9 cellular contexts compared by ENCODE assay signal in genomic region chr2:155368934-155369333, GRCh38.
DNase-seq lines count a peak whose midpoint lies in the region; ATAC-seq and TF ChIP-seq lines count a peak whose summit lies in the region.
"Had no signal": no experiment of that assay in that cellular context is flagged by ENCODE, and none has a peak within 500 bp of the region (broad histone marks: within the 10 kb centered on the region; RNA-seq: fewer than 3 reads in every experiment).

No MANE protein-coding gene starts in this region.

- no peak overlapping the region for H3K4me3 ChIP-seq in mammary epithelial cell (replicated peaks in 1 of 3; ENCODE audit: insufficient read depth in 1 of 3, low read depth in 2 of 3, low read length in 3 of 3)
- H3K4me3 ChIP-seq in retinal pigment epithelial cell (ENCODE audit: low read length): no peak overlapping the region
- H3K4me3 ChIP-seq: BLaER1 treated with 17β-estradiol and CSF1 and Interleukin-3, amounts not matched to agents 10 nM and 100 nM had no signal

- TF ChIP-seq CTCF in mammary epithelial cell (conservative IDR thresholded peaks at IDR 0.05 in 1 of 2, IDR thresholded peaks at IDR 0.05 in 1 of 2; ENCODE audit: extremely low read depth in 1 of 2, insufficient read depth in 1 of 2, low read depth in 1 of 2, low read length in 2 of 2) (peak; percentile 32 to 33), retinal pigment epithelial cell (conservative IDR thresholded peaks at IDR 0.05; ENCODE audit: low read depth, low read length) (peak; percentile 19)

- intact Hi-C loops in mammary epithelial cell (cut with micrococcal nuclease): no loop called here

- dilution Hi-C loops in mammary epithelial cell (cut with HindIII; ENCODE audit: low sequenced_read_pairs): no loop called here

- no peak overlapping the region for H3K4me2 ChIP-seq in mammary epithelial cell (ENCODE audit: insufficient read depth, low read depth, low read length)
- H3K4me2 ChIP-seq: BLaER1 treated with 17β-estradiol and CSF1 and Interleukin-3, amounts not matched to agents 10 nM and 100 nM had no signal

- H3K27ac ChIP-seq in mammary epithelial cell (ENCODE audit: insufficient read depth, low read depth, low read length): no peak overlapping the region
- H3K27ac ChIP-seq: BLaER1 treated with 17β-estradiol and CSF1 and Interleukin-3, amounts not matched to agents 10 nM and 100 nM had no signal

- H2AFZ ChIP-seq in mammary epithelial cell (ENCODE audit: low read depth, low read length): no peak overlapping the region

- H3K27me3 ChIP-seq in mammary epithelial cell (ENCODE audit: insufficient read depth, low read length): no peaks in the 10 kb centered on the region
- H3K27me3 ChIP-seq: BLaER1 treated with 17β-estradiol and CSF1 and Interleukin-3, amounts not matched to agents 10 nM and 100 nM had no signal

- in situ Hi-C loops in mammary epithelial cell (cut with MboI; ENCODE audit: low sequenced_read_pairs in 2 of 2): loop anchor here in 1 of 2 donors (25.0 kb wide), 1 partner anchor 1968 kb away; the partner anchor contains the start of gene ERMN

- H3K36me3 ChIP-seq in mammary epithelial cell (ENCODE audit: insufficient read depth, low read length): no peaks in the 10 kb centered on the region
- H3K36me3 ChIP-seq: BLaER1 treated with 17β-estradiol and CSF1 and Interleukin-3, amounts not matched to agents 10 nM and 100 nM had no signal

- 0% methylated on average over 1 of the region's 1 CpG for WGBS in mammary epithelial cell (ENCODE audit: low coverage, missing lambda C conversion rate)

- no peak overlapping the region for H3K9ac ChIP-seq in mammary epithelial cell (ENCODE audit: insufficient read depth, low read length)
- H3K9ac ChIP-seq: BLaER1 treated with 17β-estradiol and CSF1 and Interleukin-3, amounts not matched to agents 10 nM and 100 nM had no signal

- DNase-seq in NCI-H2081 (lab: John Stamatoyannopoulos, UW): peak; percentile 13 to 28
- no peak for DNase-seq in NCI-H2081 treated with DMSO at 0.1 percent for 48 hours (lab: John Stamatoyannopoulos, UW)
- DNase-seq in NCI-H1105 treated with DMSO at 0.1 percent for 48 hours (lab: John Stamatoyannopoulos, UW): peak; percentile 25
- peak; percentile 2 for DNase-seq in mammary epithelial cell
- no peak for DNase-seq in retinal pigment epithelial cell (ENCODE audit: low read depth)
- no peak for DNase-seq in MV-4-11 (lab: John Stamatoyannopoulos, UW)
- no peak for DNase-seq in nucleus accumbens (lab: John Stamatoyannopoulos, UW)

- H3K9me3 ChIP-seq in mammary epithelial cell (replicated peaks; ENCODE audit: insufficient read depth, low read length): no peaks in the 10 kb centered on the region
- H3K9me3 ChIP-seq: BLaER1 treated with 17β-estradiol and CSF1 and Interleukin-3, amounts not matched to agents 10 nM and 100 nM had no signal

- no TSS peak for BruUV-seq in mammary epithelial cell (replicated peaks; lab: Mats Ljungman, UMichigan)

- H3K4me1 ChIP-seq in mammary epithelial cell (ENCODE audit: insufficient read depth, low read length): no peaks in the 10 kb centered on the region

- ATAC-seq in HG02588 (IDR thresholded peaks at IDR 0.05; ENCODE audit: unreplicated experiment): no peak

- H3K79me2 ChIP-seq in mammary epithelial cell (ENCODE audit: insufficient read depth, low read length): no peaks in the 10 kb centered on the region

- CTCF ChIA-PET in mammary epithelial cell (lab: Charles Lee; ENCODE audit: low non-redundant PET): no interaction called here

- H4K20me1 ChIP-seq in mammary epithelial cell (ENCODE audit: insufficient read depth, low read length): no peaks in the 10 kb centered on the region
- H4K20me1 ChIP-seq: BLaER1 treated with 17β-estradiol and CSF1 and Interleukin-3, amounts not matched to agents 10 nM and 100 nM had no signal

Comparison
In these comparisons a context has a peak if more than half of its experiments do, and no peak if none do; other contexts are left out.
1. DNase-seq: peak in NCI-H2081 (2 of 2), NCI-H1105 treated with DMSO at 0.1 percent for 48 hours (single experiment) and mammary epithelial cell (single experiment); none in NCI-H2081 treated with DMSO at 0.1 percent for 48 hours (single experiment), retinal pigment epithelial cell (single experiment), MV-4-11 (single experiment) and nucleus accumbens (0 of 56).